Comparison of ENCODE assay signal across 28 cellular contexts in genomic region chr4:118271788-118272187, GRCh38.
"Had no signal": no experiment of that assay in that cellular context is flagged by ENCODE, and none has a peak within 500 bp of the region (broad histone marks: within the 10 kb centered on the region; RNA-seq: fewer than 3 reads in every experiment).

No MANE protein-coding gene starts in this region.

- H3K36me3 ChIP-seq: colonic mucosa, esophagus squamous epithelium, gastrocnemius medialis, heart right ventricle, left lung, lower lobe of right lung had no signal

- H3K4me3 ChIP-seq: colonic mucosa, esophagus squamous epithelium, gastrocnemius medialis, heart right ventricle, left lung, lower lobe of right lung, mucosa of descending colon had no signal

- H3K4me1 Mint-ChIP-seq: endodermal cell had no signal

- DNase-seq: colonic mucosa; cortex of kidney; effector CD8-positive, alpha-beta T cell; effector memory CD8-positive, alpha-beta T cell; endodermal cell; erythroblast; esophagus squamous epithelium; foreskin fibroblast; foreskin melanocyte; gastrocnemius medialis; glutamatergic neuron; head of caudate nucleus; heart right ventricle; hippocampal formation; left cardiac atrium; left lung; left ventricle myocardium superior; lower lobe of right lung; mesenchymal stem cell; mucosa of descending colon; naive B cell had no signal

- H3K36me3 Mint-ChIP-seq: mesothelial cell of epicardium, naive B cell had no signal

- H3K27ac Mint-ChIP-seq: dendritic cell treated with granulocyte-macrophage colony-stimulating factor and Interleukin-4, amounts not matched to agents 40 ng/mL and 50 ng/mL, for 4 days; effector memory CD8-positive, alpha-beta T cell; endodermal cell; mesothelial cell of epicardium; naive B cell had no signal

- H3K4me1 ChIP-seq: colonic mucosa, esophagus squamous epithelium, gastrocnemius medialis, heart right ventricle, left lung, lower lobe of right lung had no signal

- H3K27me3 Mint-ChIP-seq: dendritic cell treated with granulocyte-macrophage colony-stimulating factor and Interleukin-4, amounts not matched to agents 40 ng/mL and 50 ng/mL, for 4 days; effector memory CD8-positive, alpha-beta T cell had no signal

- H3K4me3 Mint-ChIP-seq: dendritic cell treated with granulocyte-macrophage colony-stimulating factor and Interleukin-4, amounts not matched to agents 40 ng/mL and 50 ng/mL, for 4 days; effector memory CD8-positive, alpha-beta T cell; endodermal cell; mesothelial cell of epicardium; naive B cell had no signal

- ATAC-seq: effector memory CD8-positive, alpha-beta T cell; esophagus mucosa; gastrocnemius medialis; heart right ventricle; left cardiac atrium; left lung; left ventricle myocardium superior; lower lobe of right lung; mucosa of descending colon had no signal

- H3K27me3 ChIP-seq: colonic mucosa, gastrocnemius medialis, left lung had no signal

- H3K9me3 ChIP-seq: colonic mucosa, esophagus squamous epithelium, gastrocnemius medialis, heart right ventricle, left lung, lower lobe of right lung, mucosa of descending colon had no signal

- H3K9me3 Mint-ChIP-seq: effector memory CD8-positive, alpha-beta T cell; mesothelial cell of epicardium; naive B cell had no signal

- H3K27ac ChIP-seq: colonic mucosa, epithelial cell of prostate, esophagus squamous epithelium, gastrocnemius medialis, heart right ventricle, left lung, lower lobe of right lung had no signal

- FAIRE-seq: endometrium, islet of Langerhans, keratinocyte had no signal
